22 cellular contexts compared by ENCODE assay signal in the genomic region with DNA sequence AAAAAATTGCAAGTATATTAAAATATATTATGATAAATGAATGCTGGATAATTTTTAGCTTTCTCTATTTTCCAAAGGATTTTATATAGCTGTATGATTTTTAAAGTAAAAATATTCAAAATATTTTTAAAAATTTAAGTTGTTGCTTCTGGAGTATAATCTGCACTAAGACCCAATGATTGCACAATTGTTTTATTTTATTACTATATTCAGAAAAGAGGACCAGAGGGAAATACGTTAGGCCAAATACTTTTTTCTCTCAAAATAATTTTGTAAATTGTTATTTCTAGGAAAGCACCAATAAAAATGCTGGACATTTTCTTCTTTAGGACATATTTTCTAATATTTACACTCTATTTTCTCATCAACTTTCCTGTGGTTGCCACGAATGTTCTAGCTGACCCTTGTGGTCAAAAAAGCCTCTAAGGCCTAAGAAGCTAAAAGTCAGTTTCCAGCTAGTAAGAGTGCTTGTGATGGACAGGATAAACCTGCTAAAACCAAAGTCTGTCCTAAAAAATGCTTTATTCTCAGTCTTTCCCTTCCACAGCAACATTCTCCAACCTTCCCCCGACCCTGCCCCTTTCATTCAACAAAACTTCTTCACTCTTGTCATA.
"Had no signal": no experiment of that assay in that cellular context is flagged by ENCODE, and none has a peak within 500 bp of the region (broad histone marks: within the 10 kb centered on the region; RNA-seq: fewer than 3 reads in every experiment).

No MANE protein-coding gene starts in this region.

- H3K4me3 ChIP-seq: ascending aorta, heart right ventricle, mucosa of descending colon, ovary, psoas muscle, smooth muscle cell, stomach, thoracic aorta, upper lobe of right lung had no signal

- H3K36me3 ChIP-seq: ovary, thoracic aorta, upper lobe of right lung had no signal

- H3K27ac ChIP-seq: ascending aorta, heart right ventricle, ovary, psoas muscle, stomach, thoracic aorta, upper lobe of right lung had no signal

- H3K4me1 ChIP-seq: ascending aorta, stomach, upper lobe of right lung had no signal

- ATAC-seq: activated CD8-positive, alpha-beta T cell treated with anti-CD3 and anti-CD28 coated beads, Interleukin-2, amount 10 ng/mL, durations not matched to agents 7 days and 5 days; activated naive CD8-positive, alpha-beta T cell treated with anti-CD3 and anti-CD28 coated beads, Interleukin-2, amount 50 U/mL, for 24 hours; esophagus mucosa; heart right ventricle; left ventricle myocardium superior; mucosa of descending colon; naive thymus-derived CD4-positive, alpha-beta T cell; psoas muscle; upper lobe of right lung had no signal

- H3K27me3 ChIP-seq: ascending aorta, heart right ventricle, ovary, stomach, upper lobe of right lung had no signal

- DNase-seq: activated B cell treated with CpG ODN at 0.5 μM for 24 hours; activated CD4-positive, alpha-beta T cell treated with anti-CD3 and anti-CD28 coated beads for 48 hours; activated CD8-positive, alpha-beta T cell treated with anti-CD3 and anti-CD28 coated beads, Interleukin-2, amount 10 ng/mL, durations not matched to agents 7 days and 5 days; activated naive CD4-positive, alpha-beta T cell treated with anti-CD3 and anti-CD28 coated beads, Interleukin-2, amount 10 ng/mL, durations not matched to agents 7 days and 5 days; activated naive CD8-positive, alpha-beta T cell treated with anti-CD3 and anti-CD28 coated beads, Interleukin-2, amount 50 U/mL, for 24 hours; activated T-cell treated with anti-CD3 and anti-CD28 coated beads, Interleukin-2, amount 50 U/mL, for 24 hours; effector CD8-positive, alpha-beta T cell; heart right ventricle; left ventricle myocardium superior; mucosa of descending colon; naive thymus-derived CD4-positive, alpha-beta T cell; ovary; psoas muscle; right cardiac atrium; stimulated activated CD4-positive, alpha-beta T cell treated with anti-CD3 and anti-CD28 coated beads, Interleukin-4, amount 100 ng/mL, for 1 hour; stomach; SW 1271; upper lobe of right lung had no signal

- H3K9me3 ChIP-seq: ascending aorta, heart right ventricle, mucosa of descending colon, ovary, psoas muscle, stomach, thoracic aorta, upper lobe of right lung had no signal
